In genomic region chr14:89391123-89391522, GRCh38 we compare ENCODE assay signal across 1 cellular context.
A peak's percentile ranks its signal among the peaks of the same experiment; 100 is the strongest.
TF ChIP-seq lines count a peak whose summit lies in the region.

No MANE protein-coding gene starts in this region.

TF ChIP-seq in HepG2, 621 proteins besides CTCF, POLR2A, EP300 and RAD21 (continued from another document and continues in another):
- TF ChIP-seq TIGD3 (CRISPR knock-in tag; IDR thresholded peaks at IDR 0.05; ENCODE audit: borderline replicate concordance) (no peak), POGZ (CRISPR knock-in tag; IDR thresholded peaks at IDR 0.05) (peak; percentile 72; the same call in 1 of the 2 replicates), ZNF18 (CRISPR knock-in tag; IDR thresholded peaks at IDR 0.05; ENCODE audit: insufficient replicate concordance) (no peak), ZFP41 (CRISPR knock-in tag; IDR thresholded peaks at IDR 0.05; ENCODE audit: borderline replicate concordance) (no peak), ZBTB40 (IDR thresholded peaks at IDR 0.05) (no peak), ZBTB40 (CRISPR knock-in tag; IDR thresholded peaks at IDR 0.05) (no peak; the same call in 1 of the 2 replicates), NR1H2 (CRISPR knock-in tag; IDR thresholded peaks at IDR 0.05; ENCODE audit: borderline replicate concordance, low read depth) (no peak), RFX3 (CRISPR knock-in tag; IDR thresholded peaks at IDR 0.05) (no peak), MEF2D (CRISPR knock-in tag; IDR thresholded peaks at IDR 0.05) (peak; percentile 78), NR0B2 (CRISPR knock-in tag; IDR thresholded peaks at IDR 0.05) (no peak), KIAA2018 (CRISPR knock-in tag; IDR thresholded peaks at IDR 0.05; ENCODE audit: borderline replicate concordance) (no peak), SP2 (CRISPR knock-in tag; IDR thresholded peaks at IDR 0.05) (no peak), ZNF180 (CRISPR knock-in tag; IDR thresholded peaks at IDR 0.05; ENCODE audit: borderline replicate concordance, low read depth) (no peak), PRMT3 (CRISPR knock-in tag; IDR thresholded peaks at IDR 0.05; ENCODE audit: borderline replicate concordance, low read depth) (no peak), GTF3A (CRISPR knock-in tag; conservative IDR thresholded peaks at IDR 0.05) (no peak), BHLHE40 (IDR thresholded peaks at IDR 0.05; ENCODE audit: low read length) (no peak), NR2F2 (IDR thresholded peaks at IDR 0.05; ENCODE audit: borderline replicate concordance, low read depth) (no peak), SP5 (CRISPR knock-in tag; IDR thresholded peaks at IDR 0.05; ENCODE audit: borderline replicate concordance, low read depth) (no peak), ZNF205 (CRISPR knock-in tag; IDR thresholded peaks at IDR 0.05) (no peak), ZNF672 (CRISPR knock-in tag; IDR thresholded peaks at IDR 0.05) (no peak), RARG (CRISPR knock-in tag; IDR thresholded peaks at IDR 0.05; ENCODE audit: low read depth) (no peak), MIER2 (CRISPR knock-in tag; IDR thresholded peaks at IDR 0.05) (no peak), NR2C2 (CRISPR knock-in tag; IDR thresholded peaks at IDR 0.05; ENCODE audit: borderline replicate concordance) (peak; percentile 59), SNRNP70 (IDR thresholded peaks at IDR 0.05; ENCODE audit: low read depth, low read length) (no peak), NCOA1 (CRISPR knock-in tag; IDR thresholded peaks at IDR 0.05) (no peak), GATA4 (IDR thresholded peaks at IDR 0.05; ENCODE audit: borderline replicate concordance, low read depth) (peak; percentile 60; the same call in 1 of the 2 replicates), ZNF12 (CRISPR knock-in tag; IDR thresholded peaks at IDR 0.05) (peak; percentile 68; the same call in 1 of the 2 replicates), AGO2 (optimal IDR thresholded peaks at IDR 0.05; ENCODE audit: low read depth, low read length) (no peak), ZNF513 (CRISPR knock-in tag; conservative IDR thresholded peaks at IDR 0.05) (no peak), ZNF33A (CRISPR knock-in tag; IDR thresholded peaks at IDR 0.05; ENCODE audit: borderline replicate concordance) (no peak), KMT2B (CRISPR knock-in tag; IDR thresholded peaks at IDR 0.05) (peak; percentile 31; the same call in 1 of the 2 replicates), SIN3A (IDR thresholded peaks at IDR 0.05; ENCODE audit: borderline replicate concordance, low read depth, low read length) (peak; percentile 61; the same call in 1 of the 2 replicates), ZFP82 (CRISPR knock-in tag; IDR thresholded peaks at IDR 0.05; ENCODE audit: borderline replicate concordance) (no peak), PHF21A (CRISPR knock-in tag; IDR thresholded peaks at IDR 0.05) (peak; percentile 75), MYPOP (CRISPR knock-in tag; IDR thresholded peaks at IDR 0.05) (peak; percentile 53; the same call in 1 of the 2 replicates)
